Comparison of ENCODE assay signal across 1 cellular context in the genomic region with DNA sequence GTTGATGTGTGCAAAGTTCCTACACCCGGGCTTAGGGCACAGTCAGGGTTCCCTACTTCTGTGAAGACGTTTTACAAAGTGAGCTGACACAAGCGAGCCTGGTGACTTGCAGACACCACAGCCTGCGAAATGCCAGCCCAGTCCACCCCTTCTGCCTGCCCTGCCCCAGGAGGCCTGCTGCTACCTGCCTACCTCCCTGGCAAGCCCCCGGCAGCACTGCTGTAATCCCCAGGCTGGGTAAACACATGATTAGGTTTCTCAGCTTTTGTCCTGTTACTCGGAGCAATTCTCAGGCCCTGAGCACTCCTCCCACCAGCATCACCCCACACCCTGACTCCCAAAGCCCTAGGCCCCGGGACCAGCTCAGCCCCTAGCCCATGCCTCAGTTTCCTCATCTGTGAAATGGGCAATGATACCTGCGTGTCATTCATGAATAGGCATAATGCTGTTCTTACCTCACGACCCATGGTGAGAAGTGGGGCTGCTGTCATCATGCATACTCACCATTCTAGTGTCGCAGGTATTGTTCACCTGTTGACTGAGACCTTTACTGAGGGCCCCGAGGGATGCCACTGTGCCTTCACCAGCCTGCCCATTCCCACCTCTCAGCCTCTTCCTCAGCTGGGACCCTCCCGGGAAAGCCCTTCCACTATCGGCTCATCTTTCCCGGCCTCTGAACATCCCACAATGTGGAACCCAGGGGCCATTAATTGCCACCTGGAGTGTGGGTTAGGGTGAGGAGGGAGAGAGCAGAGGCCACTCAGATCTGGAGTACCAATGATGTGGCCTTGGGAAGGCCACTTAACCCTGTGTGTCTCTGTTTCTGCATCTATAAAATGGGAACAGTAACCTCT.
A peak's percentile ranks its signal among the peaks of the same experiment; 100 is the strongest.
TF ChIP-seq lines count a peak whose summit lies in the region.

No MANE protein-coding gene starts in this region.

TF ChIP-seq in K562, 482 proteins besides CTCF, POLR2A, EP300 and RAD21 (continued from another document):
- TF ChIP-seq, protein P1, sequence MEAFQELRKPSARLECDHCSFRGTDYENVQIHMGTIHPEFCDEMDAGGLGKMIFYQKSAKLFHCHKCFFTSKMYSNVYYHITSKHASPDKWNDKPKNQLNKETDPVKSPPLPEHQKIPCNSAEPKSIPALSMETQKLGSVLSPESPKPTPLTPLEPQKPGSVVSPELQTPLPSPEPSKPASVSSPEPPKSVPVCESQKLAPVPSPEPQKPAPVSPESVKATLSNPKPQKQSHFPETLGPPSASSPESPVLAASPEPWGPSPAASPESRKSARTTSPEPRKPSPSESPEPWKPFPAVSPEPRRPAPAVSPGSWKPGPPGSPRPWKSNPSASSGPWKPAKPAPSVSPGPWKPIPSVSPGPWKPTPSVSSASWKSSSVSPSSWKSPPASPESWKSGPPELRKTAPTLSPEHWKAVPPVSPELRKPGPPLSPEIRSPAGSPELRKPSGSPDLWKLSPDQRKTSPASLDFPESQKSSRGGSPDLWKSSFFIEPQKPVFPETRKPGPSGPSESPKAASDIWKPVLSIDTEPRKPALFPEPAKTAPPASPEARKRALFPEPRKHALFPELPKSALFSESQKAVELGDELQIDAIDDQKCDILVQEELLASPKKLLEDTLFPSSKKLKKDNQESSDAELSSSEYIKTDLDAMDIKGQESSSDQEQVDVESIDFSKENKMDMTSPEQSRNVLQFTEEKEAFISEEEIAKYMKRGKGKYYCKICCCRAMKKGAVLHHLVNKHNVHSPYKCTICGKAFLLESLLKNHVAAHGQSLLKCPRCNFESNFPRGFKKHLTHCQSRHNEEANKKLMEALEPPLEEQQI (IDR thresholded peaks at IDR 0.05) = no peak
- no peak for TF ChIP-seq CREB5 (CRISPR knock-in tag; IDR thresholded peaks at IDR 0.05)
- no peak for TF ChIP-seq HMG20B (CRISPR knock-in tag; IDR thresholded peaks at IDR 0.05)
- TF ChIP-seq HDGF (IDR thresholded peaks at IDR 0.05) = 0 out of 2 replicates have a peak, but pooled peaks have one; percentile 11
- TF ChIP-seq CBFA2T3 (IDR thresholded peaks at IDR 0.05) = no peak
- no peak for TF ChIP-seq SIN3B (IDR thresholded peaks at IDR 0.05; ENCODE audit: low read depth)
- 0 out of 2 replicates have a peak, but pooled peaks have one; percentile 12 for TF ChIP-seq ZNF717 (CRISPR knock-in tag; IDR thresholded peaks at IDR 0.05)
- TF ChIP-seq POLR2AphosphoS5 (IDR thresholded peaks at IDR 0.05; ENCODE audit: control insufficient read depth, insufficient read depth, low read depth, low read length) = no peak
